Comparison of ENCODE assay signal across 18 cellular contexts in genomic region chr4:150090836-150091235, GRCh38. TPM values are rescaled to one million over a fixed set of nuclear protein-coding genes. Genes with fewer than 3 reads are reported as not detected.
"Had no signal": no experiment of that assay in that cellular context is flagged by ENCODE, and none has a peak within 500 bp of the region (broad histone marks: within the 10 kb centered on the region; RNA-seq: fewer than 3 reads in every experiment).

No MANE protein-coding gene starts in this region.

- H3K27ac ChIP-seq: body of pancreas, colonic mucosa, left lung had no signal

- ATAC-seq: activated naive CD8-positive, alpha-beta T cell treated with anti-CD3 and anti-CD28 coated beads, Interleukin-2, amount 50 U/mL, for 24 hours; activated T-helper 17 cell treated with anti-CD3 and anti-CD28 coated beads, Interleukin-2, amount 50 U/mL, for 72 hours; body of pancreas; left lung; mucosa of descending colon; naive thymus-derived CD4-positive, alpha-beta T cell; stimulated activated effector memory CD8-positive, alpha-beta T cell treated with anti-CD3 and anti-CD28 coated beads, Interleukin-12 subunit alpha, Interleukin-12 subunit beta, amount 100 ng/mL, for 72 hours; T-cell had no signal

- H3K27me3 ChIP-seq: body of pancreas, colonic mucosa, left lung had no signal

- H3K4me3 ChIP-seq: body of pancreas, colonic mucosa, left lung, mucosa of descending colon had no signal

- H3K9me3 ChIP-seq: body of pancreas, colonic mucosa, left lung, mucosa of descending colon had no signal

- H3K36me3 Mint-ChIP-seq: naive thymus-derived CD4-positive, alpha-beta T cell; stimulated activated effector memory CD8-positive, alpha-beta T cell treated with anti-CD3 and anti-CD28 coated beads, Interleukin-12 subunit alpha, Interleukin-12 subunit beta, amount 100 ng/mL, for 72 hours; T-cell had no signal

- H3K9me3 Mint-ChIP-seq: activated naive CD4-positive, alpha-beta T cell treated with anti-CD3 and anti-CD28 coated beads for 36 hours; activated T-helper 17 cell treated with anti-CD3 and anti-CD28 coated beads, Interleukin-2, amount 50 U/mL, for 72 hours; stimulated activated effector memory CD8-positive, alpha-beta T cell treated with anti-CD3 and anti-CD28 coated beads, Interleukin-12 subunit alpha, Interleukin-12 subunit beta, amount 100 ng/mL, for 72 hours; T-cell had no signal

- H3K4me1 ChIP-seq: body of pancreas, colonic mucosa, left lung had no signal

- H3K4me1 Mint-ChIP-seq: activated naive CD8-positive, alpha-beta T cell treated with anti-CD3 and anti-CD28 coated beads, Interleukin-2, amount 50 U/mL, for 24 hours; activated T-helper 17 cell treated with anti-CD3 and anti-CD28 coated beads, Interleukin-2, amount 50 U/mL, for 72 hours; naive thymus-derived CD4-positive, alpha-beta T cell; stimulated activated effector memory CD8-positive, alpha-beta T cell treated with anti-CD3 and anti-CD28 coated beads, Interleukin-12 subunit alpha, Interleukin-12 subunit beta, amount 100 ng/mL, for 72 hours; T-cell had no signal

- H3K27ac Mint-ChIP-seq: activated naive CD4-positive, alpha-beta T cell treated with anti-CD3 and anti-CD28 coated beads for 36 hours; activated naive CD8-positive, alpha-beta T cell treated with anti-CD3 and anti-CD28 coated beads, Interleukin-2, amount 50 U/mL, for 24 hours; activated T-helper 17 cell treated with anti-CD3 and anti-CD28 coated beads, Interleukin-2, amount 50 U/mL, for 72 hours; naive thymus-derived CD4-positive, alpha-beta T cell; stimulated activated effector memory CD8-positive, alpha-beta T cell treated with anti-CD3 and anti-CD28 coated beads, Interleukin-12 subunit alpha, Interleukin-12 subunit beta, amount 100 ng/mL, for 72 hours; T-cell had no signal

- H3K36me3 ChIP-seq: colonic mucosa, left lung had no signal

- H3K4me3 Mint-ChIP-seq: activated naive CD4-positive, alpha-beta T cell treated with anti-CD3 and anti-CD28 coated beads for 36 hours; activated naive CD8-positive, alpha-beta T cell treated with anti-CD3 and anti-CD28 coated beads, Interleukin-2, amount 50 U/mL, for 24 hours; activated T-helper 17 cell treated with anti-CD3 and anti-CD28 coated beads, Interleukin-2, amount 50 U/mL, for 72 hours; naive thymus-derived CD4-positive, alpha-beta T cell; stimulated activated effector memory CD8-positive, alpha-beta T cell treated with anti-CD3 and anti-CD28 coated beads, Interleukin-12 subunit alpha, Interleukin-12 subunit beta, amount 100 ng/mL, for 72 hours; T-cell had no signal

- DNase-seq: activated CD4-positive, CD25-positive, alpha-beta regulatory T cell treated with anti-CD3 and anti-CD28 coated beads, Interleukin-2, amount 50 U/mL, for 72 hours; activated naive CD4-positive, alpha-beta T cell treated with anti-CD3 and anti-CD28 coated beads for 36 hours; activated naive CD8-positive, alpha-beta T cell treated with anti-CD3 and anti-CD28 coated beads, Interleukin-2, amount 50 U/mL, for 24 hours; activated T-cell treated with anti-CD3 and anti-CD28 coated beads for 4 hours; body of pancreas; central memory CD4-positive, alpha-beta T cell; colonic mucosa; effector CD4-positive, alpha-beta T cell; hippocampal formation; kidney; left lung; mucosa of descending colon; naive thymus-derived CD4-positive, alpha-beta T cell; retina; T-cell; T-helper 9 cell had no signal

RNA-seq across cellular contexts. Expression of gene DCLK2, which starts 12.6 kb away (rescaled TPM):
- total RNA-seq: activated naive CD4-positive, alpha-beta T cell treated with anti-CD3 and anti-CD28 coated beads for 36 hours had no signal
